Comparison of ENCODE assay signal across 10 cellular contexts in genomic region chr13:109780880-109781383, GRCh38. TPM values are rescaled to one million over a fixed set of nuclear protein-coding genes. Genes with fewer than 3 reads are reported as not detected.
DNase-seq lines count a peak whose midpoint lies in the region; ATAC-seq, FAIRE-seq and TF ChIP-seq lines count a peak whose summit lies in the region.
"Had no signal": no experiment of that assay in that cellular context is flagged by ENCODE, and none has a peak within 500 bp of the region (broad histone marks: within the 10 kb centered on the region; RNA-seq: fewer than 3 reads in every experiment).

No MANE protein-coding gene starts in this region.

- peaks cover 44% of the 10 kb centered on the region for H4K20me1 ChIP-seq in astrocyte (ENCODE audit: insufficient read depth, low read length)

- no peaks in the 10 kb centered on the region for H3K27me3 Mint-ChIP-seq in activated CD4-positive, alpha-beta T cell treated with anti-CD3 and anti-CD28 coated beads, Interleukin-2, amount 10 ng/mL, durations not matched to agents 24 days and 14 days
- no peaks in the 10 kb centered on the region for H3K27me3 Mint-ChIP-seq in astrocyte (ENCODE audit: low read depth, unreplicated experiment)

- peak overlapping the region; percentile 40 for H3K27ac ChIP-seq in astrocyte (ENCODE audit: low read depth, low read length)
- H3K27ac ChIP-seq in testis: peak overlapping the region; percentile 27 to 70
- H3K27ac ChIP-seq: KMS-11 had no signal

- peak overlapping the region; percentile 91 for H3K4me2 ChIP-seq in astrocyte (ENCODE audit: low read length)
- H3K4me2 ChIP-seq: KMS-11 had no signal

- WGBS in lower leg skin, 2 donors: 36 to 39% methylated on average over 10 of the region's 10 CpGs
- WGBS in testis, 2 donors: 22 to 39% methylated on average over 4 to 10 of the region's 10 CpGs

- TF ChIP-seq CTCF in astrocyte (IDR thresholded peaks at IDR 0.05; ENCODE audit: insufficient read depth, low read depth, low read length): no peak
- no peak for TF ChIP-seq CTCF in lower leg skin (IDR thresholded peaks at IDR 0.05)
- no peak for TF ChIP-seq CTCF in testis (IDR thresholded peaks at IDR 0.05)

- DNase-seq in activated CD4-positive, alpha-beta T cell treated with anti-CD3 and anti-CD28 coated beads, Interleukin-2, amount 10 ng/mL, durations not matched to agents 24 days and 14 days: peak; percentile 55
- no peak for DNase-seq in activated CD4-positive, alpha-beta T cell treated with anti-CD3 and anti-CD28 coated beads for 1 hour
- DNase-seq in astrocyte (ENCODE audit: low read depth) (no peak), lower leg skin (ENCODE audit: low spot score in 2 of 2) (no peak), testis (no peak), NCI-H2227 (lab: John Stamatoyannopoulos, UW; ENCODE audit: unreplicated experiment) (no peak)
- DNase-seq: stimulated activated CD4-positive, alpha-beta T cell treated with anti-CD3 and anti-CD28 coated beads, Interleukin-2, amount 100 ng/mL, for 24 hours had no signal

- H3K9me3 Mint-ChIP-seq in activated CD4-positive, alpha-beta T cell treated with anti-CD3 and anti-CD28 coated beads, Interleukin-2, amount 10 ng/mL, durations not matched to agents 24 days and 14 days: no peaks in the 10 kb centered on the region
- no peaks in the 10 kb centered on the region for H3K9me3 Mint-ChIP-seq in astrocyte (ENCODE audit: unreplicated experiment)

- intact Hi-C loops in activated CD4-positive, alpha-beta T cell treated with anti-CD3 and anti-CD28 coated beads, Interleukin-2, amount 10 ng/mL, durations not matched to agents 24 days and 14 days (cut with micrococcal nuclease): no loop called here
- intact Hi-C loops in lower leg skin (cut with DNase I; ENCODE audit: low total_unique reads): loop anchor here (10.0 kb wide), 1 partner anchor 636 kb away; no protein-coding TSS in a partner anchor
- intact Hi-C loops in testis (cut with DNase I; ENCODE audit: low total_unique reads): loop anchor here (10.0 kb wide), 2 partner anchors 636 to 826 kb away; no protein-coding TSS in a partner anchor

- peaks cover 35% of the 10 kb centered on the region for H3K4me1 Mint-ChIP-seq in activated CD4-positive, alpha-beta T cell treated with anti-CD3 and anti-CD28 coated beads, Interleukin-2, amount 10 ng/mL, durations not matched to agents 24 days and 14 days
- H3K4me1 Mint-ChIP-seq in astrocyte (ENCODE audit: low read depth, unreplicated experiment): peaks cover 42% of the 10 kb centered on the region

- ATAC-seq in GM18520 (IDR thresholded peaks at IDR 0.05; ENCODE audit: unreplicated experiment) (no peak), GM18873 (IDR thresholded peaks at IDR 0.05; ENCODE audit: low FRiP score, unreplicated experiment) (no peak)

- H3K4me3 ChIP-seq in astrocyte (ENCODE audit: insufficient read depth, low read depth, low read length): peak overlapping the region; percentile 63
- peak overlapping the region; percentile 20 for H3K4me3 ChIP-seq in lower leg skin (ENCODE audit: low read depth, poor library complexity, severe bottlenecking)
- H3K4me3 ChIP-seq in testis: peak overlapping the region; percentile 40 to 81

- peaks cover 8% of the 10 kb centered on the region for H3K36me3 Mint-ChIP-seq in activated CD4-positive, alpha-beta T cell treated with anti-CD3 and anti-CD28 coated beads, Interleukin-2, amount 10 ng/mL, durations not matched to agents 24 days and 14 days (ENCODE audit: low read depth)
- H3K36me3 Mint-ChIP-seq in astrocyte (ENCODE audit: low read depth, unreplicated experiment): peaks cover 4% of the 10 kb centered on the region

- no peaks in the 10 kb centered on the region for H3K9me3 ChIP-seq in astrocyte (ENCODE audit: insufficient read depth, low read depth, low read length)
- no peaks in the 10 kb centered on the region for H3K9me3 ChIP-seq in testis

- H3K79me2 ChIP-seq in astrocyte (ENCODE audit: insufficient read depth, low read length): peaks cover 89% of the 10 kb centered on the region

- no peaks in the 10 kb centered on the region for H3K27me3 ChIP-seq in astrocyte (ENCODE audit: insufficient read depth, low read length)
- no peaks in the 10 kb centered on the region for H3K27me3 ChIP-seq in testis

- H2AFZ ChIP-seq in astrocyte (ENCODE audit: low read depth, low read length): peak overlapping the region; percentile 44

- H3K4me1 ChIP-seq in astrocyte (ENCODE audit: insufficient read depth, low read length): peaks cover 37% of the 10 kb centered on the region
- peaks cover 37% of the 10 kb centered on the region for H3K4me1 ChIP-seq in testis

- no peak overlapping the region for H3K4me3 Mint-ChIP-seq in activated CD4-positive, alpha-beta T cell treated with anti-CD3 and anti-CD28 coated beads, Interleukin-2, amount 10 ng/mL, durations not matched to agents 24 days and 14 days
- H3K4me3 Mint-ChIP-seq in astrocyte (ENCODE audit: unreplicated experiment): peak overlapping the region; percentile 79

- TF ChIP-seq POLR2A in lower leg skin (IDR thresholded peaks at IDR 0.05): no peak
- no peak for TF ChIP-seq POLR2A in testis (IDR thresholded peaks at IDR 0.05)

- H3K9ac ChIP-seq in astrocyte (ENCODE audit: low read length): peak overlapping the region; percentile 76
- H3K9ac ChIP-seq: KMS-11 had no signal

- H3K27ac Mint-ChIP-seq in activated CD4-positive, alpha-beta T cell treated with anti-CD3 and anti-CD28 coated beads, Interleukin-2, amount 10 ng/mL, durations not matched to agents 24 days and 14 days: no peak overlapping the region
- H3K27ac Mint-ChIP-seq in astrocyte (ENCODE audit: unreplicated experiment): no peak overlapping the region

- no peak for FAIRE-seq in astrocyte (lab: Jason Lieb, UNC)

- H3K36me3 ChIP-seq in astrocyte (ENCODE audit: insufficient read depth, low read length) (no peaks in the 10 kb centered on the region), testis (ENCODE audit: low read depth, missing control alignments) (no peaks in the 10 kb centered on the region)

RNA-seq across cellular contexts. Expression of gene IRS2, which starts 5.5 kb away (rescaled TPM):
- 3.2 and 3.5 TPM in 2 replicates for total RNA-seq in activated CD4-positive, alpha-beta T cell treated with anti-CD3 and anti-CD28 coated beads, Interleukin-2, amount 10 ng/mL, durations not matched to agents 24 days and 14 days
- total RNA-seq in astrocyte (14.4 and 20.1 TPM in 2 replicates), lower leg skin (100 to 1,000 TPM in 1 of 4 donors, 10 to 100 TPM in 3; 52.6 to 114 (median 56.1) TPM), testis (10 to 100 TPM; 23.9 to 33.4 TPM)
- polyA plus RNA-seq in testis (ENCODE audit: insufficient read depth, low read depth, low replicate concordance): 6.9 TPM
